ENCODE assay signal across 21 cellular contexts in the genomic region with DNA sequence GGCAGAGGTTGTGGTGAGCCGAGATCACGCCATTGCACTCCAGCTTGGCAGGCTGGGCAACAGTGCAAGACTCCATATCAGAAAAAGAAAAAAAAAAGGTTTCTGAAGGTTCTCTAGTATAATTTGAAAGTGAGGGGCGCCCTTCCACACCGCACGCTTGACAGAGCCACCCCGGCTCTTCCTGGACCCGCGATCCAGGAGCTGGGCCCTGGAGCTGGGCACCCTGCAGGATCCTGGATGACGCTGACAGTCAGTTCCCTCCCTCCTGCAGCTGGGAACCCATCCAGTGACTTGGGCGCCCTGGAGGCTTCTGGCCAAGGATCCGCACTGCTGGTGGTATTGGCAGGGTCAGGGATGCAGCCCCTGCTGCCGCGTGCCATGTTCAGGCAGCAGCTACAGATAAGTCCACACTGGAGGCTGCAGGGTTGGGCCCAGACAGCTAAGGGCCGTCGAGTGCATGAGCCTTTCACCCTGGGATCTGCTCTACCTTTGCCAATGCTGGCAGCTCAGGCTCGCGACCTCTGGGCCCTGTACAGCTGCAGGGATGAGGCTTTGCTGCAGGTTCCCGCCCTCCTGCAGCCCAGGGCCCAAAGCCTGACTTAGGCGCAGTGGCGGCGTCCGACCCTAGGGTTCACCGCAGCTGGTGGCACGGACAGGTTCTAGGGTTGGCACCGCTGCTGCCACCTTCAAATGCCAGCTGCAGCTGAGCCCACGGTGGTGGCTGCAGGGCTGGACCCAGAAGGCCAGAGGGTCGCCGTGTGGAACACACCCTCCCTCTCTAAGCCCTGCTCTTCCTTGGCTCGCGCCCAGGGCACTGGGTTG.
DNase-seq lines count a peak whose midpoint lies in the region; ATAC-seq, FAIRE-seq and TF ChIP-seq lines count a peak whose summit lies in the region.
"Had no signal": no experiment of that assay in that cellular context is flagged by ENCODE, and none has a peak within 500 bp of the region (broad histone marks: within the 10 kb centered on the region; RNA-seq: fewer than 3 reads in every experiment).

No MANE protein-coding gene starts in this region.

- H3K27me3 ChIP-seq in K562 (ENCODE audit: control insufficient read depth in 2 of 2, insufficient read depth in 2 of 2, low read length in 2 of 2) (peaks cover 8 to 22% of the 10 kb centered on the region in 2 experiments), aorta (ENCODE audit: control insufficient read depth in 1 of 2, insufficient read depth in 2 of 2, low read length in 1 of 2) (no peaks in the 10 kb centered on the region)

- DNase-seq in stimulated activated naive CD8-positive, alpha-beta T cell treated with anti-CD3 and anti-CD28 coated beads, Interleukin-15, Interleukin-2, amounts not matched to agents 100 U/mL and 50 U/mL, for 24 hours: no peak
- DNase-seq in stimulated activated naive CD8-positive, alpha-beta T cell treated with anti-CD3 and anti-CD28 coated beads, Interleukin-15, amount 100 ng/mL, for 72 hours: no peak
- DNase-seq in K562 (ENCODE audit: extremely low read depth in 1 of 4, low spot score in 3 of 4): no peak
- DNase-seq in stimulated activated effector memory CD8-positive, alpha-beta T cell treated with anti-CD3 and anti-CD28 coated beads, Interleukin-12 subunit alpha, Interleukin-12 subunit beta, amount 100 ng/mL, for 72 hours (ENCODE audit: low spot score in 2 of 2): no peak
- peak in 1 of 2 donors; percentile 57 for DNase-seq in aorta
- DNase-seq in glomerular visceral epithelial cell (ENCODE audit: extremely low spot score): no peak
- DNase-seq in putamen (ENCODE audit: low spot score): no peak
- DNase-seq: C1 segment of cervical spinal cord; Caco-2; CD4-positive, alpha-beta memory T cell; DMS 273 treated with DMSO at 0.1 percent for 48 hours; DMS79; EL; GDM1; GOT3; HFFc6 had no signal

- no peaks in the 10 kb centered on the region for H3K9me1 ChIP-seq in K562 (ENCODE audit: control insufficient read depth, insufficient read depth, low read length)

- no peak overlapping the region for H2AFZ ChIP-seq in K562 (ENCODE audit: low read depth, low read length)

- BruUV-seq in K562 (replicated peaks; lab: Mats Ljungman, UMichigan): no TSS peak

- H3K27ac Mint-ChIP-seq in stimulated activated naive CD8-positive, alpha-beta T cell treated with anti-CD3 and anti-CD28 coated beads, Interleukin-15, amount 100 ng/mL, for 72 hours: no peak overlapping the region
- no peak overlapping the region for H3K27ac Mint-ChIP-seq in stimulated activated effector memory CD8-positive, alpha-beta T cell treated with anti-CD3 and anti-CD28 coated beads, Interleukin-12 subunit alpha, Interleukin-12 subunit beta, amount 100 ng/mL, for 72 hours
- H3K27ac Mint-ChIP-seq: CD4-positive, alpha-beta memory T cell; HFFc6 had no signal

- no peaks in the 10 kb centered on the region for H3K36me3 Mint-ChIP-seq in stimulated activated effector memory CD8-positive, alpha-beta T cell treated with anti-CD3 and anti-CD28 coated beads, Interleukin-12 subunit alpha, Interleukin-12 subunit beta, amount 100 ng/mL, for 72 hours
- H3K36me3 Mint-ChIP-seq: CD4-positive, alpha-beta memory T cell had no signal

- H3K4me1 Mint-ChIP-seq in stimulated activated naive CD8-positive, alpha-beta T cell treated with anti-CD3 and anti-CD28 coated beads, Interleukin-15, amount 100 ng/mL, for 72 hours: no peaks in the 10 kb centered on the region
- H3K4me1 Mint-ChIP-seq in stimulated activated effector memory CD8-positive, alpha-beta T cell treated with anti-CD3 and anti-CD28 coated beads, Interleukin-12 subunit alpha, Interleukin-12 subunit beta, amount 100 ng/mL, for 72 hours: no peaks in the 10 kb centered on the region
- H3K4me1 Mint-ChIP-seq: CD4-positive, alpha-beta memory T cell had no signal

- H3K4me3 Mint-ChIP-seq in stimulated activated naive CD8-positive, alpha-beta T cell treated with anti-CD3 and anti-CD28 coated beads, Interleukin-15, amount 100 ng/mL, for 72 hours: no peak overlapping the region
- no peak overlapping the region for H3K4me3 Mint-ChIP-seq in stimulated activated effector memory CD8-positive, alpha-beta T cell treated with anti-CD3 and anti-CD28 coated beads, Interleukin-12 subunit alpha, Interleukin-12 subunit beta, amount 100 ng/mL, for 72 hours
- H3K4me3 Mint-ChIP-seq: CD4-positive, alpha-beta memory T cell; HFFc6 had no signal

- H3K36me3 ChIP-seq in K562 (ENCODE audit: control insufficient read depth, insufficient read depth, low read length): no peaks in the 10 kb centered on the region
- no peaks in the 10 kb centered on the region for H3K36me3 ChIP-seq in aorta (ENCODE audit: control insufficient read depth in 1 of 2, insufficient read depth in 2 of 2, low read length in 1 of 2)
- H3K36me3 ChIP-seq: HAP-1 had no signal

- H3K4me3 ChIP-seq in K562 (no peak overlapping the region), aorta (ENCODE audit: low read length in 2 of 2) (no peak overlapping the region)
- H3K4me3 ChIP-seq: GM12878, HAP-1 had no signal

- TF ChIP-seq POLR2A in K562 (conservative IDR thresholded peaks at IDR 0.05): no peak

- H3K27ac ChIP-seq in K562 (ENCODE audit: extremely low read depth, low read depth, low read length) (no peak overlapping the region), aorta (ENCODE audit: low read depth in 1 of 2, low read length in 2 of 2) (no peak overlapping the region)

- no peak for TF ChIP-seq CTCF in K562 (IDR thresholded peaks at IDR 0.05 in 2 of 3, conservative IDR thresholded peaks at IDR 0.05 in 1 of 3; ENCODE audit: insufficient read depth in 2 of 3, low read depth in 1 of 3, low read length in 3 of 3)

- no peak for TF ChIP-seq RAD21 in K562 (CRISPR knock-in tag; conservative IDR thresholded peaks at IDR 0.05 in 1 of 2, IDR thresholded peaks at IDR 0.05 in 1 of 2)

- H3K4me2 ChIP-seq in K562 (ENCODE audit: insufficient read depth, low read length): no peak overlapping the region

- POLR2A ChIA-PET in K562 (lab: Yijun Ruan, JAX): no interaction called here

- H4K20me1 ChIP-seq in K562 (replicated peaks; ENCODE audit: control insufficient read depth, insufficient read depth, low read length): no peaks in the 10 kb centered on the region

- no peaks in the 10 kb centered on the region for H3K79me2 ChIP-seq in K562 (ENCODE audit: control insufficient read depth, insufficient read depth, low read length)

- no peak for TF ChIP-seq EP300 in K562 (IDR thresholded peaks at IDR 0.05; ENCODE audit: low read length)

- no peak for FAIRE-seq in K562 (lab: Jason Lieb, UNC)
- FAIRE-seq: D721Med, GM12878, H54 had no signal

- H3K27me3 Mint-ChIP-seq in stimulated activated naive CD8-positive, alpha-beta T cell treated with anti-CD3 and anti-CD28 coated beads, Interleukin-15, amount 100 ng/mL, for 72 hours: peaks cover 32% of the 10 kb centered on the region

- CTCF ChIA-PET in K562 (lab: Yijun Ruan, JAX; ENCODE audit: low intra/inter-chr PET ratio): no interaction called here

- WGBS in K562 (ENCODE audit: insufficient coverage, low coverage, missing lambda C conversion rate): 9% methylated on average over 30 of the region's 30 CpGs
- 93 to 94% methylated on average over 30 of the region's 30 CpGs for WGBS in aorta, 2 donors

- H3K9me3 ChIP-seq in K562 (replicated peaks; ENCODE audit: control insufficient read depth, insufficient read depth, low read depth, low read length) (peaks cover 3% of the 10 kb centered on the region; the same call in 1 of the 2 replicates), aorta (ENCODE audit: control insufficient read depth, low read length) (no peaks in the 10 kb centered on the region)
- H3K9me3 ChIP-seq: Caco-2, HAP-1 had no signal

- H3K4me1 ChIP-seq in K562 (replicated peaks in 1 of 2; ENCODE audit: control insufficient read depth in 2 of 2, insufficient read depth in 2 of 2, low read length in 2 of 2) (peaks cover 0 to 11% of the 10 kb centered on the region in 2 experiments; a peak in 2 of 5 replicates), aorta (ENCODE audit: control insufficient read depth in 1 of 2, insufficient read depth in 2 of 2, low read length in 2 of 2) (no peaks in the 10 kb centered on the region)
- H3K4me1 ChIP-seq: Caco-2, HAP-1 had no signal

- intact Hi-C loops in K562 (cut with micrococcal nuclease) (no loop called here), aorta (cut with DNase I) (no loop called here)

- H3K9me3 Mint-ChIP-seq in stimulated activated naive CD8-positive, alpha-beta T cell treated with anti-CD3 and anti-CD28 coated beads, Interleukin-15, amount 100 ng/mL, for 72 hours: peaks cover 8 to 23% of the 10 kb centered on the region in 2 donors
- H3K9me3 Mint-ChIP-seq in stimulated activated effector memory CD8-positive, alpha-beta T cell treated with anti-CD3 and anti-CD28 coated beads, Interleukin-12 subunit alpha, Interleukin-12 subunit beta, amount 100 ng/mL, for 72 hours: no peaks in the 10 kb centered on the region
- H3K9me3 Mint-ChIP-seq: HFFc6 had no signal

- no peak overlapping the region; a peak in 1 of 4 replicates for H3K9ac ChIP-seq in K562 (ENCODE audit: insufficient read depth in 1 of 2, low read depth in 2 of 2, low read length in 2 of 2)

- peak; percentile 19 for ATAC-seq in stimulated activated naive CD8-positive, alpha-beta T cell treated with anti-CD3 and anti-CD28 coated beads, Interleukin-15, Interleukin-2, amounts not matched to agents 100 U/mL and 50 U/mL, for 24 hours
- no peak for ATAC-seq in stimulated activated naive CD8-positive, alpha-beta T cell treated with anti-CD3 and anti-CD28 coated beads, Interleukin-15, amount 100 ng/mL, for 72 hours
- ATAC-seq in K562 (peak; percentile 22; the same call in 2 of the 3 replicates), aorta (ENCODE audit: low FRiP score) (peak; percentile 15), GM19035 (IDR thresholded peaks at IDR 0.05; ENCODE audit: unreplicated experiment) (no peak)
- peak; percentile 28 for ATAC-seq in stimulated activated effector memory CD8-positive, alpha-beta T cell treated with anti-CD3 and anti-CD28 coated beads, Interleukin-12 subunit alpha, Interleukin-12 subunit beta, amount 100 ng/mL, for 72 hours
- ATAC-seq: GM12878 had no signal

- in situ Hi-C loops in K562 (cut with MboI): no loop called here

Comparison
In these comparisons a context has a peak if more than half of its experiments do, and no peak if none do; other contexts are left out.
1. ATAC-seq: peak in stimulated activated naive CD8-positive, alpha-beta T cell treated with anti-CD3 and anti-CD28 coated beads, Interleukin-15, Interleukin-2, amounts not matched to agents 100 U/mL and 50 U/mL, for 24 hours (single experiment), K562 (single experiment), stimulated activated effector memory CD8-positive, alpha-beta T cell treated with anti-CD3 and anti-CD28 coated beads, Interleukin-12 subunit alpha, Interleukin-12 subunit beta, amount 100 ng/mL, for 72 hours (single experiment) and aorta (single experiment); none in stimulated activated naive CD8-positive, alpha-beta T cell treated with anti-CD3 and anti-CD28 coated beads, Interleukin-15, amount 100 ng/mL, for 72 hours (single experiment) and GM19035 (single experiment).